25 cellular contexts compared by ENCODE assay signal in genomic region chr14:52977798-52978197, GRCh38. TPM values are rescaled to one million over a fixed set of nuclear protein-coding genes. Genes with fewer than 3 reads are reported as not detected.
A peak's percentile ranks its signal among the peaks of the same experiment; 100 is the strongest.
DNase-seq lines count a peak whose midpoint lies in the region; ATAC-seq and TF ChIP-seq lines count a peak whose summit lies in the region.
"Had no signal": no experiment of that assay in that cellular context is flagged by ENCODE, and none has a peak within 500 bp of the region (broad histone marks: within the 10 kb centered on the region; RNA-seq: fewer than 3 reads in every experiment).

No MANE protein-coding gene starts in this region.

- H3K27me3 ChIP-seq in SJCRH30 (no peaks in the 10 kb centered on the region), thoracic aorta (replicated peaks; ENCODE audit: insufficient read depth) (no peaks in the 10 kb centered on the region)
- H3K27me3 ChIP-seq: brain microvascular endothelial cell, thyroid gland had no signal

- H3K27ac Mint-ChIP-seq in natural killer cell = no peak overlapping the region
- H3K27ac Mint-ChIP-seq: activated naive CD8-positive, alpha-beta T cell treated with anti-CD3 and anti-CD28 coated beads, Interleukin-2, amount 10 ng/mL, durations not matched to agents 7 days and 5 days; effector memory CD8-positive, alpha-beta T cell; HFFc6; T-helper 1 cell treated with Interleukin-12 subunit alpha and Interleukin-12 subunit beta and Interleukin-4 antibody, amounts not matched to agents 30 μg/mL and 1 μg/mL, for 36 hours had no signal

- intact Hi-C loops in natural killer cell (cut with micrococcal nuclease) = no loop called here

- no peaks in the 10 kb centered on the region for H3K36me3 ChIP-seq in SJCRH30
- H3K36me3 ChIP-seq in thoracic aorta = no peaks in the 10 kb centered on the region
- H3K36me3 ChIP-seq: brain microvascular endothelial cell, lower lobe of right lung, thyroid gland had no signal

- H3K27ac ChIP-seq in SJCRH30 = peak overlapping the region; percentile 65
- H3K27ac ChIP-seq in thoracic aorta = no peak overlapping the region
- H3K27ac ChIP-seq: brain microvascular endothelial cell, lower lobe of right lung, thyroid gland had no signal

- no peak for ATAC-seq in thoracic aorta (ENCODE audit: insufficient number of reproducible peaks, low FRiP score, low read depth)
- no peak for ATAC-seq in natural killer cell
- ATAC-seq in GM21576 (IDR thresholded peaks at IDR 0.05; ENCODE audit: unreplicated experiment) = no peak
- ATAC-seq: effector memory CD8-positive, alpha-beta T cell; lower lobe of right lung; stimulated activated naive CD8-positive, alpha-beta T cell treated with anti-CD3 and anti-CD28 coated beads, Interleukin-15, Interleukin-2, amounts not matched to agents 100 U/mL and 50 U/mL, for 24 hours had no signal

- DNase-seq in NCI-H1417 treated with DMSO at 0.1 percent for 48 hours (lab: John Stamatoyannopoulos, UW) (peak; percentile 76), SJCRH30 (peak; percentile 87 to 94), globus pallidus (ENCODE audit: low spot score) (peak; percentile 10), thoracic aorta (ENCODE audit: low spot score) (no peak), OCI-M1 (lab: John Stamatoyannopoulos, UW) (no peak), natural killer cell (no peak)
- DNase-seq: activated CD4-positive, alpha-beta T cell treated with anti-CD3 and anti-CD28 coated beads, Interleukin-2, amount 50 U/mL, for 1 hour; activated CD8-positive, alpha-beta memory T cell treated with anti-CD3 and anti-CD28 coated beads, Interleukin-2, amount 50 U/mL, for 4 hours; activated naive CD8-positive, alpha-beta T cell treated with anti-CD3 and anti-CD28 coated beads, Interleukin-2, amount 10 ng/mL, durations not matched to agents 7 days and 5 days; AML-193; brain microvascular endothelial cell; CD8-positive, alpha-beta memory T cell; DMS79; effector memory CD8-positive, alpha-beta T cell; HFFc6; Karpas-422; kidney; lower lobe of right lung; NCI-H526; stimulated activated CD4-positive, alpha-beta T cell treated with anti-CD3 and anti-CD28 coated beads, Interleukin-12 subunit alpha, Interleukin-12 subunit beta, amount 100 ng/mL, for 4 hours; stimulated activated CD4-positive, alpha-beta T cell treated with anti-CD3 and anti-CD28 coated beads, Interleukin-4, amount 100 ng/mL, for 4 hours; stimulated activated naive CD8-positive, alpha-beta T cell treated with anti-CD3 and anti-CD28 coated beads, Interleukin-15, Interleukin-2, amounts not matched to agents 100 U/mL and 50 U/mL, for 24 hours; thyroid gland had no signal

- no peak overlapping the region for H3K4me3 Mint-ChIP-seq in natural killer cell
- H3K4me3 Mint-ChIP-seq: activated naive CD8-positive, alpha-beta T cell treated with anti-CD3 and anti-CD28 coated beads, Interleukin-2, amount 10 ng/mL, durations not matched to agents 7 days and 5 days; CD8-positive, alpha-beta memory T cell; effector memory CD8-positive, alpha-beta T cell; HFFc6; T-helper 1 cell treated with Interleukin-12 subunit alpha and Interleukin-12 subunit beta and Interleukin-4 antibody, amounts not matched to agents 30 μg/mL and 1 μg/mL, for 36 hours had no signal

- no peaks in the 10 kb centered on the region for H3K4me1 Mint-ChIP-seq in natural killer cell
- H3K4me1 Mint-ChIP-seq: activated naive CD8-positive, alpha-beta T cell treated with anti-CD3 and anti-CD28 coated beads, Interleukin-2, amount 10 ng/mL, durations not matched to agents 7 days and 5 days; CD8-positive, alpha-beta memory T cell had no signal

- no peak for TF ChIP-seq CTCF in thoracic aorta (IDR thresholded peaks at IDR 0.05)
- TF ChIP-seq CTCF in natural killer cell (IDR thresholded peaks at IDR 0.05) = no peak

- peaks cover under 1% of the 10 kb centered on the region for H3K36me3 Mint-ChIP-seq in natural killer cell

- H3K27me3 Mint-ChIP-seq in natural killer cell (ENCODE audit: low read depth in 2 of 2) = peaks cover 0 to 10% of the 10 kb centered on the region in 2 donors
- H3K27me3 Mint-ChIP-seq: activated naive CD8-positive, alpha-beta T cell treated with anti-CD3 and anti-CD28 coated beads, Interleukin-2, amount 10 ng/mL, durations not matched to agents 7 days and 5 days had no signal

- no peaks in the 10 kb centered on the region for H3K9me3 ChIP-seq in SJCRH30 (replicated peaks)
- H3K9me3 ChIP-seq in thoracic aorta = no peaks in the 10 kb centered on the region
- H3K9me3 ChIP-seq: lower lobe of right lung, thyroid gland had no signal

- H3K4me3 ChIP-seq in SJCRH30 (peak overlapping the region; percentile 7), thoracic aorta (peak overlapping the region; percentile 15)
- H3K4me3 ChIP-seq: lower lobe of right lung, thyroid gland had no signal

- H3K4me1 ChIP-seq in SJCRH30 = peaks cover 25% of the 10 kb centered on the region
- H3K4me1 ChIP-seq in thoracic aorta (ENCODE audit: control insufficient read depth in 1 of 2, low read depth in 2 of 2) = peaks cover 0 to 18% of the 10 kb centered on the region in 2 donors
- H3K4me1 ChIP-seq: lower lobe of right lung, thyroid gland had no signal

- no peaks in the 10 kb centered on the region for H3K9me3 Mint-ChIP-seq in natural killer cell
- H3K9me3 Mint-ChIP-seq: activated naive CD8-positive, alpha-beta T cell treated with anti-CD3 and anti-CD28 coated beads, Interleukin-2, amount 10 ng/mL, durations not matched to agents 7 days and 5 days; effector memory CD8-positive, alpha-beta T cell; T-helper 1 cell treated with Interleukin-12 subunit alpha and Interleukin-12 subunit beta and Interleukin-4 antibody, amounts not matched to agents 30 μg/mL and 1 μg/mL, for 36 hours had no signal

RNA-seq across cellular contexts. Expression of gene FERMT2, which starts 26.9 kb away (rescaled TPM):
- 62.5 and 65.3 TPM in 2 replicates for total RNA-seq in SJCRH30 (2014; rRNA removed; shearing (Covaris generic))
- total RNA-seq in thoracic aorta (100 to 1,000 TPM; 197 to 225 TPM), natural killer cell (1 to 10 TPM in 1 of 3 donors, under 1 TPM in 2; 0.58 to 1.7 (median 0.92) TPM)

Comparison
In these comparisons a context has a peak if more than half of its experiments do, and no peak if none do; other contexts are left out.
1. DNase-seq: peak in NCI-H1417 treated with DMSO at 0.1 percent for 48 hours (single experiment), SJCRH30 (2 of 2) and globus pallidus (single experiment); none in thoracic aorta (single experiment), OCI-M1 (single experiment) and natural killer cell (single experiment).
2. RNA of gene FERMT2, which starts 26.9 kb away (total RNA-seq): 197 to 225 TPM in thoracic aorta and 62.5 to 65.3 TPM in SJCRH30; 0.58 to 1.7 TPM in natural killer cell; every median in the first group is over 10 times any median in the second.